In genomic region chr2:231661422-231662027, GRCh38 we compare ENCODE assay signal across 8 cellular contexts. TPM values are rescaled to one million over a fixed set of nuclear protein-coding genes. Genes with fewer than 3 reads are reported as not detected.
A peak's percentile ranks its signal among the peaks of the same experiment; 100 is the strongest.
DNase-seq lines count a peak whose midpoint lies in the region; ATAC-seq and TF ChIP-seq lines count a peak whose summit lies in the region.

No MANE protein-coding gene starts in this region.

- no peak for ATAC-seq in activated CD4-positive, alpha-beta T cell treated with anti-CD3 and anti-CD28 coated beads for 36 hours

- H3K36me3 Mint-ChIP-seq in activated CD4-positive, alpha-beta T cell treated with anti-CD3 and anti-CD28 coated beads for 36 hours (ENCODE audit: low read depth): peaks cover 4% of the 10 kb centered on the region

- POLR2A ChIA-PET in activated CD4-positive, alpha-beta T cell treated with anti-CD3 and anti-CD28 coated beads for 36 hours (lab: Charles Lee): interaction anchor here (1.0 to 2.6 kb wide), 7 partner anchors 45 to 197 kb away, joined by 3 to 10 read pairs (median 4); partner anchors contain the start of genes NCL and PTMA

- H3K4me3 ChIP-seq in kidney epithelial cell (ENCODE audit: low read depth, low read length): peak overlapping the region; percentile 22

- peaks cover 23% of the 10 kb centered on the region for H3K4me1 Mint-ChIP-seq in activated CD4-positive, alpha-beta T cell treated with anti-CD3 and anti-CD28 coated beads for 36 hours

- 57 to 67% (median 65%) methylated on average over 28 of the region's 28 CpGs for WGBS in adipose tissue, 3 donors

- H3K27ac ChIP-seq in adipose tissue (ENCODE audit: low read depth, low read length) (peak overlapping the region; percentile 79), temporal lobe (ENCODE audit: low read depth, low read length) (peak overlapping the region; percentile 94)

- peak overlapping the region; percentile 96 for H3K27ac Mint-ChIP-seq in activated CD4-positive, alpha-beta T cell treated with anti-CD3 and anti-CD28 coated beads for 36 hours

- H3K27me3 Mint-ChIP-seq in activated CD4-positive, alpha-beta T cell treated with anti-CD3 and anti-CD28 coated beads for 36 hours: no peaks in the 10 kb centered on the region

- H3K9me3 Mint-ChIP-seq in activated CD4-positive, alpha-beta T cell treated with anti-CD3 and anti-CD28 coated beads for 36 hours (ENCODE audit: low read depth): no peaks in the 10 kb centered on the region

- no peak for DNase-seq in activated CD4-positive, alpha-beta T cell treated with anti-CD3 and anti-CD28 coated beads for 36 hours
- DNase-seq in activated CD4-positive, alpha-beta T cell treated with anti-CD3 and anti-CD28 coated beads for 48 hours: no peak
- no peak for DNase-seq in kidney epithelial cell (ENCODE audit: low read depth)
- no peak for DNase-seq in DMS114 treated with DMSO at 0.1 percent for 48 hours (lab: John Stamatoyannopoulos, UW; ENCODE audit: unreplicated experiment)
- DNase-seq in NCI-H345 treated with DMSO at 0.1 percent for 48 hours (lab: John Stamatoyannopoulos, UW; ENCODE audit: unreplicated experiment): no peak
- DNase-seq in NCI-H2029 (lab: John Stamatoyannopoulos, UW): no peak

- H3K4me3 Mint-ChIP-seq in activated CD4-positive, alpha-beta T cell treated with anti-CD3 and anti-CD28 coated beads for 36 hours: peak overlapping the region; percentile 72

- no peaks in the 10 kb centered on the region for H3K27me3 ChIP-seq in kidney epithelial cell (ENCODE audit: control insufficient read depth, insufficient read depth, low read length)

- no peak for TF ChIP-seq CTCF in kidney epithelial cell (IDR thresholded peaks at IDR 0.05; ENCODE audit: insufficient read depth, low read length, poor library complexity, severe bottlenecking)

- intact Hi-C loops in activated CD4-positive, alpha-beta T cell treated with anti-CD3 and anti-CD28 coated beads for 36 hours (cut with DNase I, micrococcal nuclease): loop anchor here (1.0 to 5.0 kb wide), 12 partner anchors 14 to 197 kb away; partner anchors contain the start of genes PDE6D (in 2 of the 2), COPS7B (in 1 of the 2) and NCL (in 1 of the 2)

- H3K36me3 ChIP-seq in kidney epithelial cell (ENCODE audit: control insufficient read depth, insufficient read depth, low read length): no peaks in the 10 kb centered on the region

- CTCF ChIA-PET in activated CD4-positive, alpha-beta T cell treated with anti-CD3 and anti-CD28 coated beads for 36 hours (lab: Charles Lee): interaction anchor here (0.6 to 10.4 kb wide), 9 partner anchors 11 to 137 kb away, joined by 3 to 90 read pairs (median 4); no protein-coding TSS in a partner anchor

RNA-seq across cellular contexts. Expression of gene PTMA, which starts 46.8 kb away (rescaled TPM):
- 1,000 to 10,000 TPM; 2,106 to 2,969 TPM for total RNA-seq in activated CD4-positive, alpha-beta T cell treated with anti-CD3 and anti-CD28 coated beads for 36 hours
- 1,000 to 10,000 TPM; 1,266 to 1,426 (median 1,342) TPM for polyA plus RNA-seq in adipose tissue
- total RNA-seq in kidney epithelial cell (757 and 913 TPM in 2 replicates), temporal lobe (458 TPM)
